ENCODE assay signal across 8 cellular contexts in the genomic region with DNA sequence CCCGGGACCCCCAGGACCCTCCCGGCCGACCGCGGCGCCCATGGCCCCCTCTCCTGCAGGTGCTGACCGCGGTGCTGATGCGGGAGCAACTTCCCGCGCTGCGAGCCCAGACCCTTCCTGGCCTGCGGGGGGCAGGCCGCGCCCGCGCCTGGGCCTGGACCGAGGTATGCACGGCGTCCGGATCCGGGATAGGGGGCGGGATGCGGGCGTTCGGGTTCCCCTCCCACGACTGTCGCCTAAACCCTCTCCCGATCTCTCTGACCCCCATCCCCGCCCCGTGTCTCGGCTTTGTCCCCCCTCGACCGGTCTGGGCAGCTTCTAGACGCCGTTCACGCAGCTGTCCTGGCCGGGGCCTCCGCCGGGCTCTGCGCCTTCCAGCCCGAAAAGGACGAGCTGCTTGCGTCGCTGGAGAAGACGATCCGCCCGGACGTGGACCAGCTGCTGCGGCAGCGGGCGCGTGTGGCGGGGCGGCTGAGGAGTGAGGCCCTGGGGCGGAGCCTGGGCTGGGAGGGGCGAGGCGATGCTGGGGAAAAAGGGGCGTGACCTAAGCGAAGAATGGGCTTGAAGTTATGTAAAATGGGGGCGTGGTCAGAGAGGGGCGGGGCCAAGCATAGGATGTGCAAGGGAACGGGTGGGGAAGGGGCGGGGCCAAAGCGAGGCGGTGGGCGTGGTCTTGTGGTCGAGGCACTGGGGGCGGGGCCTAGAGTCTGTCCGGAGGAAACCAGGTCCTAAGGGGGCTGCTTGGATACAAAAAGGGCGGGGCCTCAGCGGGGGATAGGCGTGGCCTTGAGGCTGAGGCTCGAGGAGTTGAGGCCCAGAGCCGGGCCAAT. TPM values are rescaled to one million over a fixed set of nuclear protein-coding genes. Genes with fewer than 3 reads are reported as not detected.
A peak's percentile ranks its signal among the peaks of the same experiment; 100 is the strongest.
DNase-seq lines count a peak whose midpoint lies in the region; ATAC-seq and TF ChIP-seq lines count a peak whose summit lies in the region.

No MANE protein-coding gene starts in this region.

- H3K4me3 Mint-ChIP-seq in T-helper 17 cell (peak overlapping the region; percentile 90), progenitor cell of endocrine pancreas (ENCODE audit: low read depth) (peak overlapping the region; percentile 24), type B pancreatic cell (peak overlapping the region; percentile 86)

- no peak for TF ChIP-seq CTCF in HFF-Myc (IDR thresholded peaks at IDR 0.05; ENCODE audit: low read depth, low read length, missing control alignments)
- peak; percentile 31 for TF ChIP-seq CTCF in progenitor cell of endocrine pancreas (IDR thresholded peaks at IDR 0.05; ENCODE audit: unreplicated experiment)
- TF ChIP-seq CTCF in type B pancreatic cell (conservative IDR thresholded peaks at IDR 0.05): no peak

- intact Hi-C loops in left ventricle myocardium superior (cut with micrococcal nuclease): no loop called here

- no peaks in the 10 kb centered on the region for H3K9me3 Mint-ChIP-seq in progenitor cell of endocrine pancreas (ENCODE audit: low read depth)
- H3K9me3 Mint-ChIP-seq in type B pancreatic cell: no peaks in the 10 kb centered on the region

- peak; percentile 96 for ATAC-seq in T-helper 17 cell
- peak; percentile 95 for ATAC-seq in left ventricle myocardium superior

- DNase-seq in Caki2 (ENCODE audit: low read depth) (peak; percentile 95), HFF-Myc (ENCODE audit: extremely low read depth, low read depth) (peak; percentile 75), NCI-H187 (lab: John Stamatoyannopoulos, UW) (peak; percentile 64 to 84), T-helper 17 cell (peak; percentile 92 to 97 (median 93)), amygdala (lab: John Stamatoyannopoulos, UW) (peak in 51 of 56 donors; percentile 4 to 98 (median 71)), left ventricle myocardium superior (peak; percentile 95), progenitor cell of endocrine pancreas (ENCODE audit: low spot score, unreplicated experiment) (peak; percentile 59), type B pancreatic cell (ENCODE audit: extremely low spot score, unreplicated experiment) (peak; percentile 90)

- H3K27ac Mint-ChIP-seq in T-helper 17 cell: peak overlapping the region; percentile 6
- no peak overlapping the region for H3K27ac Mint-ChIP-seq in progenitor cell of endocrine pancreas
- H3K27ac Mint-ChIP-seq in type B pancreatic cell: no peak overlapping the region

- H3K9me3 ChIP-seq in T-helper 17 cell (ENCODE audit: control insufficient read depth, low read length, poor library complexity, severe bottlenecking): no peaks in the 10 kb centered on the region

- H3K4me3 ChIP-seq in HFF-Myc (replicated peaks; ENCODE audit: low read depth, low read length): peak overlapping the region; percentile 42

- H3K36me3 Mint-ChIP-seq in T-helper 17 cell (ENCODE audit: low read depth) (no peaks in the 10 kb centered on the region), progenitor cell of endocrine pancreas (ENCODE audit: insufficient read depth) (no peaks in the 10 kb centered on the region), type B pancreatic cell (no peaks in the 10 kb centered on the region)

- H3K4me1 Mint-ChIP-seq in T-helper 17 cell (peaks cover 15% of the 10 kb centered on the region), progenitor cell of endocrine pancreas (ENCODE audit: low read depth) (no peaks in the 10 kb centered on the region), type B pancreatic cell (ENCODE audit: unreplicated experiment) (no peaks in the 10 kb centered on the region)

- in situ Hi-C loops in Caki2 (cut with HindIII; ENCODE audit: low pct_unique_long_range_greater_than_20kb, low sequenced_read_pairs): no loop called here

- H3K27me3 Mint-ChIP-seq in T-helper 17 cell (no peaks in the 10 kb centered on the region), progenitor cell of endocrine pancreas (peaks cover 60% of the 10 kb centered on the region), type B pancreatic cell (peaks cover 30% of the 10 kb centered on the region)

RNA-seq across cellular contexts. Expression of a gene that starts 15.9 kb away (rescaled TPM):
- total RNA-seq in Caki2 (2014; rRNA removed; shearing (Covaris generic); ENCODE audit: low replicate concordance): 133 and 145 TPM in 2 replicates
- 10 to 100 TPM; 42.1 to 42.4 TPM for total RNA-seq in T-helper 17 cell
- total RNA-seq in left ventricle myocardium superior: 33.0 TPM
- 53.6 and 54.3 TPM in 2 replicates for total RNA-seq in progenitor cell of endocrine pancreas
- 69.7 and 73.7 TPM in 2 replicates for total RNA-seq in type B pancreatic cell (ENCODE audit: low replicate concordance)

RNA-seq across cellular contexts. Expression of a gene that starts 28.1 kb away (rescaled TPM):
- 197 and 233 TPM in 2 replicates for total RNA-seq in Caki2 (2014; rRNA removed; shearing (Covaris generic); ENCODE audit: low replicate concordance)
- total RNA-seq in T-helper 17 cell (10 to 100 TPM; 48.6 to 53.7 TPM), left ventricle myocardium superior (19.7 TPM), progenitor cell of endocrine pancreas (102 and 107 TPM in 2 replicates), type B pancreatic cell (ENCODE audit: low replicate concordance) (94.9 and 103 TPM in 2 replicates)

Comparison
In these comparisons a context has a peak if more than half of its experiments do, and no peak if none do; other contexts are left out.
1. Peak in every context shown above with its lines: DNase-seq, ATAC-seq and H3K4me3 ChIP-seq.
2. H3K4me3 Mint-ChIP-seq: peak in every context shown above with its lines; median percentile 90 in T-helper 17 cell; 86 in type B pancreatic cell; 24 in progenitor cell of endocrine pancreas.